Comparison of ENCODE assay signal across 9 cellular contexts in the genomic region with DNA sequence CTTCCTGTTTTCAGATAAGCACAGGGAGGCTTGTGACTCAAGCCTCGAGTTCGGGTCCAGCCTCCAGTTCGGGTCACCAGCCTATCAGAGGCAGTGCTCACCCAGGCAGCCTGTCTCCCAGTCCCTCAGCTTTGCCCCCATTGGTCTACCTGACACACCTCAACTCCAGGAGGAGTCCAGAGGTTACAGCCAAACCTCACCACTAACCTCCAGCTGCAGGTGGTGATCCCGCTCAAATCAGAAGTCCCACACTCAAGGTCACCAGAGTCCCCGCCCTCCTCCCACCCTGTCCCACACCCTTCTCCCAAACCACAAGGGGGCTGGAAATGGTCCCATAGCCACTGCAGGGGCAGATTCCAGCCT. TPM values are rescaled to one million over a fixed set of nuclear protein-coding genes. Genes with fewer than 3 reads are reported as not detected.
A peak's percentile ranks its signal among the peaks of the same experiment; 100 is the strongest.
DNase-seq lines count a peak whose midpoint lies in the region; ATAC-seq, FAIRE-seq and TF ChIP-seq lines count a peak whose summit lies in the region.
"Had no signal": no experiment of that assay in that cellular context is flagged by ENCODE, and none has a peak within 500 bp of the region (broad histone marks: within the 10 kb centered on the region; RNA-seq: fewer than 3 reads in every experiment).

No MANE protein-coding gene starts in this region.

- no peak overlapping the region for H3K9ac ChIP-seq in neural cell (ENCODE audit: low read length)

- H3K9me2 ChIP-seq in neural cell (ENCODE audit: insufficient read depth, low read length): no peaks in the 10 kb centered on the region

- DNase-seq in DMS 273 (lab: John Stamatoyannopoulos, UW; ENCODE audit: unreplicated experiment) (peak; percentile 31), DMS 273 treated with DMSO at 0.1 percent for 48 hours (lab: John Stamatoyannopoulos, UW) (no peak), M059J (ENCODE audit: low read depth) (peak; percentile 56), bronchial epithelial cell (ENCODE audit: low read depth) (peak; percentile 10), NCI-H1092 treated with DMSO at 0.1 percent for 48 hours (lab: John Stamatoyannopoulos, UW) (no peak), COLO829 (ENCODE audit: low spot score) (no peak)

- H3K4me2 ChIP-seq in neural cell (ENCODE audit: low read length): no peak overlapping the region

- no peaks in the 10 kb centered on the region for H4K20me1 ChIP-seq in neural cell (ENCODE audit: insufficient read depth)

- H3K4me3 ChIP-seq in bronchial epithelial cell (ENCODE audit: low read depth, low read length): no peak overlapping the region
- peak overlapping the region; percentile 63 for H3K4me3 ChIP-seq in neural cell (ENCODE audit: low read length)

- no peak for ATAC-seq in GM21723 (IDR thresholded peaks at IDR 0.05; ENCODE audit: unreplicated experiment)

- H3K79me2 ChIP-seq in neural cell (replicated peaks; ENCODE audit: insufficient read depth, low read length): no peaks in the 10 kb centered on the region

- H3F3A ChIP-seq in neural cell (ENCODE audit: insufficient read depth, low read length, poor library complexity, severe bottlenecking): no peaks in the 10 kb centered on the region

- no peak overlapping the region for H2AFZ ChIP-seq in neural cell (ENCODE audit: low read depth, low read length)

- no peak for TF ChIP-seq RAD21 in neural cell (conservative IDR thresholded peaks at IDR 0.05)

- H3K27me3 ChIP-seq in bronchial epithelial cell (ENCODE audit: control insufficient read depth, insufficient read depth, low read length) (peaks cover 6% of the 10 kb centered on the region), neural cell (ENCODE audit: insufficient read depth, low read depth, low read length) (peaks cover 4% of the 10 kb centered on the region)

- TF ChIP-seq CTCF in bronchial epithelial cell (IDR thresholded peaks at IDR 0.05; ENCODE audit: insufficient read depth, low read length, severe bottlenecking) (no peak), neural cell (IDR thresholded peaks at IDR 0.05; ENCODE audit: poor library complexity, severe bottlenecking) (no peak)

- H3K36me3 ChIP-seq in bronchial epithelial cell (ENCODE audit: control insufficient read depth, insufficient read depth, low read length) (no peaks in the 10 kb centered on the region), neural cell (ENCODE audit: insufficient read depth, low read length) (no peaks in the 10 kb centered on the region)

- FAIRE-seq in bronchial epithelial cell (lab: Jason Lieb, UNC): no peak

- no peak for TF ChIP-seq EP300 in neural cell (conservative IDR thresholded peaks at IDR 0.05; ENCODE audit: poor library complexity, severe bottlenecking)

- no peaks in the 10 kb centered on the region for H3K9me3 ChIP-seq in neural cell (ENCODE audit: low read length)

- H3K27ac ChIP-seq in neural cell (ENCODE audit: low read length): no peak overlapping the region
- H3K27ac ChIP-seq: 22Rv1 had no signal

TF ChIP-seq in neural cell, 6 proteins besides CTCF, POLR2A, EP300 and RAD21:
- TF ChIP-seq MXI1 (conservative IDR thresholded peaks at IDR 0.05; ENCODE audit: poor library complexity, severe bottlenecking) (no peak), TAF1 (IDR thresholded peaks at IDR 0.05; ENCODE audit: low read depth) (no peak), EZH2 (IDR thresholded peaks at IDR 0.05; ENCODE audit: borderline replicate concordance, insufficient read depth, low read length, poor library complexity, severe bottlenecking) (no peak), SMC3 (conservative IDR thresholded peaks at IDR 0.05; ENCODE audit: poor library complexity) (no peak), POLR2AphosphoS5 (IDR thresholded peaks at IDR 0.05) (no peak)
- TF ChIP-seq, protein P1, sequence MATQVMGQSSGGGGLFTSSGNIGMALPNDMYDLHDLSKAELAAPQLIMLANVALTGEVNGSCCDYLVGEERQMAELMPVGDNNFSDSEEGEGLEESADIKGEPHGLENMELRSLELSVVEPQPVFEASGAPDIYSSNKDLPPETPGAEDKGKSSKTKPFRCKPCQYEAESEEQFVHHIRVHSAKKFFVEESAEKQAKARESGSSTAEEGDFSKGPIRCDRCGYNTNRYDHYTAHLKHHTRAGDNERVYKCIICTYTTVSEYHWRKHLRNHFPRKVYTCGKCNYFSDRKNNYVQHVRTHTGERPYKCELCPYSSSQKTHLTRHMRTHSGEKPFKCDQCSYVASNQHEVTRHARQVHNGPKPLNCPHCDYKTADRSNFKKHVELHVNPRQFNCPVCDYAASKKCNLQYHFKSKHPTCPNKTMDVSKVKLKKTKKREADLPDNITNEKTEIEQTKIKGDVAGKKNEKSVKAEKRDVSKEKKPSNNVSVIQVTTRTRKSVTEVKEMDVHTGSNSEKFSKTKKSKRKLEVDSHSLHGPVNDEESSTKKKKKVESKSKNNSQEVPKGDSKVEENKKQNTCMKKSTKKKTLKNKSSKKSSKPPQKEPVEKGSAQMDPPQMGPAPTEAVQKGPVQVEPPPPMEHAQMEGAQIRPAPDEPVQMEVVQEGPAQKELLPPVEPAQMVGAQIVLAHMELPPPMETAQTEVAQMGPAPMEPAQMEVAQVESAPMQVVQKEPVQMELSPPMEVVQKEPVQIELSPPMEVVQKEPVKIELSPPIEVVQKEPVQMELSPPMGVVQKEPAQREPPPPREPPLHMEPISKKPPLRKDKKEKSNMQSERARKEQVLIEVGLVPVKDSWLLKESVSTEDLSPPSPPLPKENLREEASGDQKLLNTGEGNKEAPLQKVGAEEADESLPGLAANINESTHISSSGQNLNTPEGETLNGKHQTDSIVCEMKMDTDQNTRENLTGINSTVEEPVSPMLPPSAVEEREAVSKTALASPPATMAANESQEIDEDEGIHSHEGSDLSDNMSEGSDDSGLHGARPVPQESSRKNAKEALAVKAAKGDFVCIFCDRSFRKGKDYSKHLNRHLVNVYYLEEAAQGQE (IDR thresholded peaks at IDR 0.05; ENCODE audit: borderline replicate concordance): no peak

RNA-seq across cellular contexts. Expression of a gene that starts 42.1 kb away (rescaled TPM):
- 17.0 and 30.1 TPM in 2 replicates for total RNA-seq in M059J (2014; rRNA removed; shearing (Covaris generic))
- total RNA-seq in bronchial epithelial cell: 14.2 and 18.7 TPM in 2 replicates
- 85.5 and 93.8 TPM in 2 replicates for polyA plus RNA-seq in neural cell
- polyA minus RNA-seq in neural cell: 76.6 and 96.2 TPM in 2 replicates

Comparison
In these comparisons a context has a peak if more than half of its experiments do, and no peak if none do; other contexts are left out.
1. DNase-seq: peak in DMS 273 (single experiment), M059J (single experiment) and bronchial epithelial cell (single experiment); none in DMS 273 treated with DMSO at 0.1 percent for 48 hours (single experiment), NCI-H1092 treated with DMSO at 0.1 percent for 48 hours (single experiment) and COLO829 (single experiment).